8 cellular contexts compared by ENCODE assay signal in genomic region chr16:68237243-68238028, GRCh38. TPM values are rescaled to one million over a fixed set of nuclear protein-coding genes. Genes with fewer than 3 reads are reported as not detected.
DNase-seq lines count a peak whose midpoint lies in the region; ATAC-seq and TF ChIP-seq lines count a peak whose summit lies in the region.

No MANE protein-coding gene starts in this region.

- peak overlapping the region; percentile 99 for H3K27ac ChIP-seq in GM23338 (ENCODE audit: low read depth)

- peak overlapping the region; percentile 98 for H3K4me3 ChIP-seq in GM23338

- peak overlapping the region; percentile 56 for H2AFZ ChIP-seq in GM23338

- peaks cover 23% of the 10 kb centered on the region for H3K79me2 ChIP-seq in GM23338 (replicated peaks; ENCODE audit: insufficient read depth)

- H3K9me3 Mint-ChIP-seq in GM23338 (peaks cover 4% of the 10 kb centered on the region), nephron progenitor cell (peaks cover 4% of the 10 kb centered on the region)

- H3K36me3 Mint-ChIP-seq in GM23338 (ENCODE audit: low read depth) (peaks cover 7% of the 10 kb centered on the region), nephron progenitor cell (ENCODE audit: low read depth) (no peaks in the 10 kb centered on the region)

- H3K4me2 ChIP-seq in GM23338 = peak overlapping the region; percentile 99

- H4K20me1 ChIP-seq in GM23338 (replicated peaks; ENCODE audit: insufficient read depth) = peaks cover 18% of the 10 kb centered on the region

- H3K27ac Mint-ChIP-seq in GM23338 = peak overlapping the region; percentile 97
- H3K27ac Mint-ChIP-seq in nephron progenitor cell = peak overlapping the region; percentile 31

- H3K4me1 Mint-ChIP-seq in GM23338 = peaks cover 26% of the 10 kb centered on the region
- H3K4me1 Mint-ChIP-seq in nephron progenitor cell = peaks cover 34% of the 10 kb centered on the region

- H3F3A ChIP-seq in GM23338 (replicated peaks; ENCODE audit: low read depth) = peaks cover 18% of the 10 kb centered on the region

- H3K27me3 ChIP-seq in GM23338 (ENCODE audit: insufficient read depth) = peaks cover 3% of the 10 kb centered on the region; the same call in 1 of the 2 replicates

- peaks cover 17% of the 10 kb centered on the region for H3K4me1 ChIP-seq in GM23338 (ENCODE audit: insufficient read depth)

- H3K9me2 ChIP-seq in GM23338 (ENCODE audit: insufficient read depth) = no peaks in the 10 kb centered on the region

- H3K4me3 Mint-ChIP-seq in GM23338 (peak overlapping the region; percentile 92), nephron progenitor cell (peak overlapping the region; percentile 81)

- DNase-seq in Daoy (ENCODE audit: low read depth) = peak; percentile 98
- DNase-seq in GM23338 (ENCODE audit: low spot score) = peak; percentile 99
- peak; percentile 99 for DNase-seq in LoVo (ENCODE audit: low spot score)
- DNase-seq in SHP77 treated with DMSO at 0.1 percent for 48 hours (lab: John Stamatoyannopoulos, UW) = peak; percentile 94
- peak; percentile 77 for DNase-seq in activated gamma-delta T cell treated with Interleukin-2 at 50 U/mL for 16 hours
- peak; percentile 93 for DNase-seq in fibroblast of the conjunctiva (ENCODE audit: low read depth)
- peak; percentile 98 for DNase-seq in nephron progenitor cell
- DNase-seq in stimulated activated naive CD8-positive, alpha-beta T cell treated with anti-CD3 and anti-CD28 coated beads, Interleukin-15, Interleukin-2, amounts not matched to agents 100 U/mL and 50 U/mL, for 24 hours = peak; percentile 95

- peaks cover 24% of the 10 kb centered on the region for H3K27me3 Mint-ChIP-seq in GM23338 (ENCODE audit: insufficient read depth, low read depth, poor library complexity)
- H3K27me3 Mint-ChIP-seq in nephron progenitor cell (ENCODE audit: low read depth, poor library complexity) = peaks cover 61% of the 10 kb centered on the region

- 0 out of 2 replicates have a peak, but pooled peaks cover 4% of the 10 kb centered on the region for H3K36me3 ChIP-seq in GM23338 (ENCODE audit: insufficient read depth)

- TF ChIP-seq CTCF in GM23338 (conservative IDR thresholded peaks at IDR 0.05; ENCODE audit: low read depth in 2 of 2) (no peak), nephron progenitor cell (IDR thresholded peaks at IDR 0.05) (no peak)

- peak; percentile 63 for ATAC-seq in GM23338
- peak; percentile 75 for ATAC-seq in stimulated activated naive CD8-positive, alpha-beta T cell treated with anti-CD3 and anti-CD28 coated beads, Interleukin-15, Interleukin-2, amounts not matched to agents 100 U/mL and 50 U/mL, for 24 hours

TF ChIP-seq in GM23338, 12 proteins besides CTCF, POLR2A, EP300 and RAD21 (continues in another document):
- TF ChIP-seq EZH2 (IDR thresholded peaks at IDR 0.05; ENCODE audit: low read depth, unreplicated experiment) (no peak), POLR2AphosphoS5 (IDR thresholded peaks at IDR 0.05; ENCODE audit: low read depth) (peak; percentile 100), CREB1 (CRISPR knock-in tag; IDR thresholded peaks at IDR 0.05; ENCODE audit: low read depth) (0 out of 2 replicates have a peak, but pooled peaks have one; percentile 38), STAT1 (IDR thresholded peaks at IDR 0.05; ENCODE audit: unreplicated experiment) (no peak), ZNF331 (CRISPR knock-in tag; IDR thresholded peaks at IDR 0.05; ENCODE audit: low read depth) (no peak)
- TF ChIP-seq, protein P1, sequence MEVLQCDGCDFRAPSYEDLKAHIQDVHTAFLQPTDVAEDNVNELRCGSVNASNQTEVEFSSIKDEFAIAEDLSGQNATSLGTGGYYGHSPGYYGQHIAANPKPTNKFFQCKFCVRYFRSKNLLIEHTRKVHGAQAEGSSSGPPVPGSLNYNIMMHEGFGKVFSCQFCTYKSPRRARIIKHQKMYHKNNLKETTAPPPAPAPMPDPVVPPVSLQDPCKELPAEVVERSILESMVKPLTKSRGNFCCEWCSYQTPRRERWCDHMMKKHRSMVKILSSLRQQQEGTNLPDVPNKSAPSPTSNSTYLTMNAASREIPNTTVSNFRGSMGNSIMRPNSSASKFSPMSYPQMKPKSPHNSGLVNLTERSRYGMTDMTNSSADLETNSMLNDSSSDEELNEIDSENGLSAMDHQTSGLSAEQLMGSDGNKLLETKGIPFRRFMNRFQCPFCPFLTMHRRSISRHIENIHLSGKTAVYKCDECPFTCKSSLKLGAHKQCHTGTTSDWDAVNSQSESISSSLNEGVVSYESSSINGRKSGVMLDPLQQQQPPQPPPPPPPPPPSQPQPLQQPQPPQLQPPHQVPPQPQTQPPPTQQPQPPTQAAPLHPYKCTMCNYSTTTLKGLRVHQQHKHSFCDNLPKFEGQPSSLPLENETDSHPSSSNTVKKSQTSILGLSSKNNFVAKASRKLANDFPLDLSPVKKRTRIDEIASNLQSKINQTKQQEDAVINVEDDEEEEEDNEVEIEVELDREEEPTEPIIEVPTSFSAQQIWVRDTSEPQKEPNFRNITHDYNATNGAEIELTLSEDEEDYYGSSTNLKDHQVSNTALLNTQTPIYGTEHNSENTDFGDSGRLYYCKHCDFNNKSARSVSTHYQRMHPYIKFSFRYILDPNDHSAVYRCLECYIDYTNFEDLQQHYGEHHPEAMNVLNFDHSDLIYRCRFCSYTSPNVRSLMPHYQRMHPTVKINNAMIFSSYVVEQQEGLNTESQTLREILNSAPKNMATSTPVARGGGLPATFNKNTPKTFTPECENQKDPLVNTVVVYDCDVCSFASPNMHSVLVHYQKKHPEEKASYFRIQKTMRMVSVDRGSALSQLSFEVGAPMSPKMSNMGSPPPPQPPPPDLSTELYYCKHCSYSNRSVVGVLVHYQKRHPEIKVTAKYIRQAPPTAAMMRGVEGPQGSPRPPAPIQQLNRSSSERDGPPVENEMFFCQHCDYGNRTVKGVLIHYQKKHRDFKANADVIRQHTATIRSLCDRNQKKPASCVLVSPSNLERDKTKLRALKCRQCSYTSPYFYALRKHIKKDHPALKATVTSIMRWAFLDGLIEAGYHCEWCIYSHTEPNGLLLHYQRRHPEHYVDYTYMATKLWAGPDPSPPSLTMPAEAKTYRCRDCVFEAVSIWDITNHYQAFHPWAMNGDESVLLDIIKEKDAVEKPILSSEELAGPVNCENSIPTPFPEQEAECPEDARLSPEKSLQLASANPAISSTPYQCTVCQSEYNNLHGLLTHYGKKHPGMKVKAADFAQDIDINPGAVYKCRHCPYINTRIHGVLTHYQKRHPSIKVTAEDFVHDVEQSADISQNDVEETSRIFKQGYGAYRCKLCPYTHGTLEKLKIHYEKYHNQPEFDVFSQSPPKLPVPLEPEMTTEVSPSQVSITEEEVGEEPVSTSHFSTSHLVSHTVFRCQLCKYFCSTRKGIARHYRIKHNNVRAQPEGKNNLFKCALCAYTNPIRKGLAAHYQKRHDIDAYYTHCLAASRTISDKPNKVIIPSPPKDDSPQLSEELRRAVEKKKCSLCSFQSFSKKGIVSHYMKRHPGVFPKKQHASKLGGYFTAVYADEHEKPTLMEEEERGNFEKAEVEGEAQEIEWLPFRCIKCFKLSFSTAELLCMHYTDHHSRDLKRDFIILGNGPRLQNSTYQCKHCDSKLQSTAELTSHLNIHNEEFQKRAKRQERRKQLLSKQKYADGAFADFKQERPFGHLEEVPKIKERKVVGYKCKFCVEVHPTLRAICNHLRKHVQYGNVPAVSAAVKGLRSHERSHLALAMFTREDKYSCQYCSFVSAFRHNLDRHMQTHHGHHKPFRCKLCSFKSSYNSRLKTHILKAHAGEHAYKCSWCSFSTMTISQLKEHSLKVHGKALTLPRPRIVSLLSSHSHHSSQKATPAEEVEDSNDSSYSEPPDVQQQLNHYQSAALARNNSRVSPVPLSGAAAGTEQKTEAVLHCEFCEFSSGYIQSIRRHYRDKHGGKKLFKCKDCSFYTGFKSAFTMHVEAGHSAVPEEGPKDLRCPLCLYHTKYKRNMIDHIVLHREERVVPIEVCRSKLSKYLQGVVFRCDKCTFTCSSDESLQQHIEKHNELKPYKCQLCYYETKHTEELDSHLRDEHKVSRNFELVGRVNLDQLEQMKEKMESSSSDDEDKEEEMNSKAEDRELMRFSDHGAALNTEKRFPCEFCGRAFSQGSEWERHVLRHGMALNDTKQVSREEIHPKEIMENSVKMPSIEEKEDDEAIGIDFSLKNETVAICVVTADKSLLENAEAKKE (CRISPR knock-in tag; IDR thresholded peaks at IDR 0.05) = no peak
- TF ChIP-seq, protein P2, sequence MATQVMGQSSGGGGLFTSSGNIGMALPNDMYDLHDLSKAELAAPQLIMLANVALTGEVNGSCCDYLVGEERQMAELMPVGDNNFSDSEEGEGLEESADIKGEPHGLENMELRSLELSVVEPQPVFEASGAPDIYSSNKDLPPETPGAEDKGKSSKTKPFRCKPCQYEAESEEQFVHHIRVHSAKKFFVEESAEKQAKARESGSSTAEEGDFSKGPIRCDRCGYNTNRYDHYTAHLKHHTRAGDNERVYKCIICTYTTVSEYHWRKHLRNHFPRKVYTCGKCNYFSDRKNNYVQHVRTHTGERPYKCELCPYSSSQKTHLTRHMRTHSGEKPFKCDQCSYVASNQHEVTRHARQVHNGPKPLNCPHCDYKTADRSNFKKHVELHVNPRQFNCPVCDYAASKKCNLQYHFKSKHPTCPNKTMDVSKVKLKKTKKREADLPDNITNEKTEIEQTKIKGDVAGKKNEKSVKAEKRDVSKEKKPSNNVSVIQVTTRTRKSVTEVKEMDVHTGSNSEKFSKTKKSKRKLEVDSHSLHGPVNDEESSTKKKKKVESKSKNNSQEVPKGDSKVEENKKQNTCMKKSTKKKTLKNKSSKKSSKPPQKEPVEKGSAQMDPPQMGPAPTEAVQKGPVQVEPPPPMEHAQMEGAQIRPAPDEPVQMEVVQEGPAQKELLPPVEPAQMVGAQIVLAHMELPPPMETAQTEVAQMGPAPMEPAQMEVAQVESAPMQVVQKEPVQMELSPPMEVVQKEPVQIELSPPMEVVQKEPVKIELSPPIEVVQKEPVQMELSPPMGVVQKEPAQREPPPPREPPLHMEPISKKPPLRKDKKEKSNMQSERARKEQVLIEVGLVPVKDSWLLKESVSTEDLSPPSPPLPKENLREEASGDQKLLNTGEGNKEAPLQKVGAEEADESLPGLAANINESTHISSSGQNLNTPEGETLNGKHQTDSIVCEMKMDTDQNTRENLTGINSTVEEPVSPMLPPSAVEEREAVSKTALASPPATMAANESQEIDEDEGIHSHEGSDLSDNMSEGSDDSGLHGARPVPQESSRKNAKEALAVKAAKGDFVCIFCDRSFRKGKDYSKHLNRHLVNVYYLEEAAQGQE (IDR thresholded peaks at IDR 0.05; ENCODE audit: unreplicated experiment) = no peak

RNA-seq across cellular contexts. Expression of gene ESRP2, which starts 1.5 kb away (rescaled TPM):
- total RNA-seq in Daoy (2014; rRNA removed; shearing (Covaris generic)) = under 0.01 TPM in 1 of 2 replicates, not detected in the other
- total RNA-seq in GM23338 (2014; rRNA removed; shearing (Covaris generic)) = 42.7 and 44.0 TPM in 2 replicates
- 16.2 TPM in 2 replicates for polyA plus RNA-seq in GM23338 (2016; fragmentation: Nextera tagmentation; extraction: Ambion mirVana)

RNA-seq across cellular contexts. Expression of gene PLA2G15, which starts 7.7 kb away (rescaled TPM):
- total RNA-seq in Daoy (2014; rRNA removed; shearing (Covaris generic)) = 11.9 and 17.8 TPM in 2 replicates
- total RNA-seq in GM23338 (2014; rRNA removed; shearing (Covaris generic)) = 14.8 and 14.9 TPM in 2 replicates
- 3.1 TPM in 2 replicates for polyA plus RNA-seq in GM23338 (2016; fragmentation: Nextera tagmentation; extraction: Ambion mirVana)

RNA-seq across cellular contexts. Expression of gene SLC7A6, which starts 26.9 kb away (rescaled TPM):
- total RNA-seq in Daoy (2014; rRNA removed; shearing (Covaris generic)) = 18.3 and 30.1 TPM in 2 replicates
- total RNA-seq in GM23338 (2014; rRNA removed; shearing (Covaris generic)) = 19.7 and 30.9 TPM in 2 replicates
- 15.0 and 16.6 TPM in 2 replicates for polyA plus RNA-seq in GM23338 (2016; fragmentation: Nextera tagmentation; extraction: Ambion mirVana)

Comparison
In these comparisons a context has a peak if more than half of its experiments do, and no peak if none do; other contexts are left out.
1. Peak in every context shown above with its lines: DNase-seq, ATAC-seq, H3K4me3 ChIP-seq and H3K27ac ChIP-seq.
2. RNA of gene ESRP2, which starts 1.5 kb away (total RNA-seq): 42.7 to 44.0 TPM in GM23338; under 0.01 TPM in Daoy; every median in the first group is over 10 times any median in the second.